21 cellular contexts compared by ENCODE assay signal in the genomic region with DNA sequence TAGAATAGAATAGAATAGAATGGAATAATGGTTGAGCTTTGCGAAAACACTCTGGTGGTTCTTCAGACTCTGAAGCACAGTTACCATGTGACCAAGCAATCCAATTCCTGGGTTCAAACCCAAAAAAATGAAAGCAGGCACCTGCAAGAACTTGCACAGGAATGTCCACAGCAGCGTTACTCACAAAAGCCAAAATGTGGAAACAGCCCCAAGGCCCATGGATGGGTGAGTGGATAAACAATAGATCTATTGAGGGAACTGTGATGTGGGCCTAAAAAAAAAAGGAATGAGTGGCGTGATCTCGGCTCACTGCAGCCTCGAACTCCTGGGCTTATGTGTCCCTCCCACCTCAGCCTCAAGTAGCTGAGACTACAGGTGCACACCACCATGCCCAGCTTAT. TPM values are rescaled to one million over a fixed set of nuclear protein-coding genes. Genes with fewer than 3 reads are reported as not detected.
A peak's percentile ranks its signal among the peaks of the same experiment; 100 is the strongest.
DNase-seq lines count a peak whose midpoint lies in the region; ATAC-seq, FAIRE-seq and TF ChIP-seq lines count a peak whose summit lies in the region.
"Had no signal": no experiment of that assay in that cellular context is flagged by ENCODE, and none has a peak within 500 bp of the region (broad histone marks: within the 10 kb centered on the region; RNA-seq: fewer than 3 reads in every experiment).

No MANE protein-coding gene starts in this region.

- no peaks in the 10 kb centered on the region for H3K79me2 ChIP-seq in mammary epithelial cell (ENCODE audit: insufficient read depth, low read length)
- no peaks in the 10 kb centered on the region for H3K79me2 ChIP-seq in keratinocyte (ENCODE audit: control insufficient read depth, insufficient read depth, low read length)

- no peak overlapping the region for H3K4me3 ChIP-seq in mammary epithelial cell (replicated peaks in 1 of 3; ENCODE audit: insufficient read depth in 1 of 3, low read depth in 2 of 3, low read length in 3 of 3)
- no peak overlapping the region for H3K4me3 ChIP-seq in keratinocyte (ENCODE audit: control insufficient read depth in 2 of 3, extremely low read depth in 1 of 3, insufficient read depth in 2 of 3, low read depth in 1 of 3, low read length in 3 of 3)
- H3K4me3 ChIP-seq in A673 (ENCODE audit: low read depth, low read length, poor library complexity, severe bottlenecking), result no peak overlapping the region
- H3K4me3 ChIP-seq: BLaER1, GM12878, GM23248 had no signal

- no peak overlapping the region for H2AFZ ChIP-seq in mammary epithelial cell (ENCODE audit: low read depth, low read length)
- no peak overlapping the region for H2AFZ ChIP-seq in keratinocyte (ENCODE audit: control insufficient read depth, low read length)
- H2AFZ ChIP-seq: GM23248 had no signal

- H4K20me1 ChIP-seq in mammary epithelial cell (ENCODE audit: insufficient read depth, low read length) (no peaks in the 10 kb centered on the region), keratinocyte (ENCODE audit: control insufficient read depth, extremely low read depth, insufficient read depth, low read length) (no peaks in the 10 kb centered on the region)
- H4K20me1 ChIP-seq: BLaER1 had no signal

- H3K27me3 ChIP-seq in mammary epithelial cell (ENCODE audit: insufficient read depth, low read length) (no peaks in the 10 kb centered on the region), keratinocyte (ENCODE audit: control insufficient read depth, extremely low read depth, insufficient read depth, low read length) (peaks cover 36% of the 10 kb centered on the region), A673 (replicated peaks; ENCODE audit: insufficient read depth, low read depth, low read length, poor library complexity) (no peaks in the 10 kb centered on the region)

- H3K9me3 ChIP-seq in mammary epithelial cell (replicated peaks; ENCODE audit: insufficient read depth, low read length) (no peaks in the 10 kb centered on the region), keratinocyte (ENCODE audit: control insufficient read depth, low read depth, low read length) (no peaks in the 10 kb centered on the region), A673 (ENCODE audit: low read depth, low read length, poor library complexity, severe bottlenecking) (no peaks in the 10 kb centered on the region)
- H3K9me3 ChIP-seq: BLaER1, Caco-2 had no signal

- TF ChIP-seq CTCF in mammary epithelial cell (conservative IDR thresholded peaks at IDR 0.05 in 1 of 2, IDR thresholded peaks at IDR 0.05 in 1 of 2; ENCODE audit: extremely low read depth in 1 of 2, insufficient read depth in 1 of 2, low read depth in 1 of 2, low read length in 2 of 2) (no peak), keratinocyte (optimal IDR thresholded peaks at IDR 0.05 in 1 of 3, IDR thresholded peaks at IDR 0.05 in 1 of 3, conservative IDR thresholded peaks at IDR 0.05 in 1 of 3; ENCODE audit: extremely low read depth in 1 of 3, insufficient read depth in 2 of 3, low read length in 3 of 3) (no peak), A673 (conservative IDR thresholded peaks at IDR 0.05; ENCODE audit: low read depth, low read length) (no peak)

- H3K36me3 ChIP-seq in mammary epithelial cell (ENCODE audit: insufficient read depth, low read length) (no peaks in the 10 kb centered on the region), keratinocyte (ENCODE audit: control insufficient read depth in 2 of 2, extremely low read depth in 1 of 2, insufficient read depth in 2 of 2, low read length in 2 of 2) (no peaks in the 10 kb centered on the region), A673 (ENCODE audit: insufficient read depth, low read length, poor library complexity, severe bottlenecking) (no peaks in the 10 kb centered on the region)
- H3K36me3 ChIP-seq: BLaER1 had no signal

- CTCF ChIA-PET in mammary epithelial cell (lab: Charles Lee; ENCODE audit: low non-redundant PET), result no interaction called here
- CTCF ChIA-PET in A673 (lab: Charles Lee), result interaction anchor here (0.6 kb wide), 1 partner anchor 173 kb away, joined by 6 read pairs; no protein-coding TSS in a partner anchor

- H3K9me1 ChIP-seq in keratinocyte (ENCODE audit: control insufficient read depth, extremely low read depth, insufficient read depth, low read length), result no peaks in the 10 kb centered on the region

- POLR2A ChIA-PET in A673 (lab: Charles Lee; ENCODE audit: low non-redundant PET), result no interaction called here

- H3K4me2 ChIP-seq in mammary epithelial cell (ENCODE audit: insufficient read depth, low read depth, low read length) (no peak overlapping the region), keratinocyte (ENCODE audit: control insufficient read depth, extremely low read depth, insufficient read depth, low read depth, low read length) (no peak overlapping the region)

- no peak overlapping the region for H3K9ac ChIP-seq in mammary epithelial cell (ENCODE audit: insufficient read depth, low read length)
- no peak overlapping the region for H3K9ac ChIP-seq in keratinocyte (ENCODE audit: control insufficient read depth, extremely low read depth, insufficient read depth, low read length)
- H3K9ac ChIP-seq: BLaER1, GM23248 had no signal

- BruUV-seq in mammary epithelial cell (replicated peaks; lab: Mats Ljungman, UMichigan) (no TSS peak), A673 (replicated peaks; lab: Mats Ljungman, UMichigan) (no TSS peak)

- dilution Hi-C loops in mammary epithelial cell (cut with HindIII; ENCODE audit: low sequenced_read_pairs), result no loop called here
- dilution Hi-C loops in keratinocyte (cut with MboI; ENCODE audit: extremely low pct_ligation_motif_present, low sequenced_read_pairs), result no loop called here

- in situ Hi-C loops in SK-MEL-5 (cut with HindIII; ENCODE audit: low pct_unique_long_range_greater_than_20kb, low sequenced_read_pairs) (no loop called here), mammary epithelial cell (cut with MboI; ENCODE audit: low sequenced_read_pairs in 2 of 2) (no loop called here)

- intact Hi-C loops in mammary epithelial cell (cut with micrococcal nuclease) (loop anchor here (10.0 kb wide), 1 partner anchor 505 kb away; no protein-coding TSS in a partner anchor), A673 (cut with micrococcal nuclease; ENCODE audit: unreplicated experiment) (no loop called here)

- peak; percentile 58 for DNase-seq in SK-MEL-5 (ENCODE audit: low read depth, low spot score)
- peak; percentile 89 for DNase-seq in mammary epithelial cell
- peak; percentile 20 for DNase-seq in epithelial cell of prostate (ENCODE audit: low read depth, low spot score)
- DNase-seq in keratinocyte (ENCODE audit: low read depth, low spot score), result peak; percentile 67
- no peak for DNase-seq in A673 (ENCODE audit: low spot score)
- DNase-seq: Caco-2; CD4-positive, CD25-positive, alpha-beta regulatory T cell; CD8-positive, alpha-beta T cell; DMS 273 treated with DMSO at 0.1 percent for 48 hours; DMS79; EL; GDM1; GM23248; H7; HCEC 1CT had no signal

- peak overlapping the region; percentile 50 for H3K27ac ChIP-seq in mammary epithelial cell (ENCODE audit: insufficient read depth, low read depth, low read length)
- H3K27ac ChIP-seq in epithelial cell of prostate, result no peak overlapping the region
- no peak overlapping the region for H3K27ac ChIP-seq in keratinocyte (ENCODE audit: control insufficient read depth, insufficient read depth, low read length)
- no peak overlapping the region for H3K27ac ChIP-seq in A673 (ENCODE audit: low read depth, low read length, poor library complexity, severe bottlenecking)
- H3K27ac ChIP-seq: BLaER1, C4-2B, GM23248 had no signal

- FAIRE-seq in keratinocyte (lab: Jason Lieb, UNC), result peak; percentile 90
- FAIRE-seq: GM12878, GM19239, H1 had no signal

- ATAC-seq in HG03439 (IDR thresholded peaks at IDR 0.05; ENCODE audit: unreplicated experiment), result no peak
- ATAC-seq: CD8-positive, alpha-beta T cell; GM12878 had no signal

- H3K4me1 ChIP-seq in mammary epithelial cell (ENCODE audit: insufficient read depth, low read length) (peaks cover 14% of the 10 kb centered on the region), keratinocyte (ENCODE audit: control insufficient read depth, extremely low read depth, insufficient read depth, low read length) (peaks cover 10% of the 10 kb centered on the region), A673 (ENCODE audit: insufficient read depth, low read length, poor library complexity, severe bottlenecking) (peaks cover 8% of the 10 kb centered on the region)
- H3K4me1 ChIP-seq: Caco-2 had no signal

- WGBS in mammary epithelial cell (ENCODE audit: low coverage, missing lambda C conversion rate), result 2% methylated on average over 5 of the region's 5 CpGs

RNA-seq across cellular contexts. Expression of gene TMEM250, which starts 21.4 kb away (rescaled TPM):
- 42.5 and 43.0 TPM in 2 replicates for total RNA-seq in SK-MEL-5 (2014; rRNA removed; shearing (Covaris generic))
- 56.5 and 66.9 TPM in 2 replicates for polyA plus RNA-seq in SK-MEL-5 (2015; cell fraction: cytosol; rRNA removed)
- 25.1 and 31.7 TPM in 2 replicates for polyA plus RNA-seq in SK-MEL-5 (2015; cell fraction: nucleus; rRNA removed)
- total RNA-seq in mammary epithelial cell (10 to 100 TPM; 33.8 to 49.8 TPM), A673 (2021) (44.7 and 48.4 TPM in 2 replicates)
- polyA plus RNA-seq in mammary epithelial cell (27.9 TPM), keratinocyte (9.9 to 19.2 TPM (median 14.3 TPM) in 3 replicates)
- polyA minus RNA-seq in mammary epithelial cell (25.5 TPM), keratinocyte (10.9 to 20.6 TPM (median 12.1 TPM) in 3 replicates)
- polyA plus RNA-seq in keratinocyte (2011; ENCODE audit: low read depth), result 6.3 TPM
- polyA plus RNA-seq in keratinocyte (2011; cell fraction: cytosol; rRNA removed), result 7.3 and 16.1 TPM in 2 replicates
- 11.8 and 16.3 TPM in 2 replicates for polyA plus RNA-seq in keratinocyte (2011; cell fraction: nucleus; rRNA removed)
- polyA plus RNA-seq in keratinocyte (2012; ENCODE audit: low replicate concordance), result 15.1 and 29.8 TPM in 2 replicates
- 46.0 TPM for polyA minus RNA-seq in keratinocyte (2011; cell fraction: cytosol; rRNA and poly(A)+ RNA removed)
- polyA minus RNA-seq in keratinocyte (2011; cell fraction: nucleus; rRNA and poly(A)+ RNA removed), result 12.1 and 13.0 TPM in 2 replicates

RNA-seq across cellular contexts. Expression of gene NACC2, which starts 45.0 kb away (rescaled TPM):
- total RNA-seq in SK-MEL-5 (2014; rRNA removed; shearing (Covaris generic)), result 38.2 and 38.7 TPM in 2 replicates
- polyA plus RNA-seq in SK-MEL-5 (2015; cell fraction: cytosol; rRNA removed), result 55.0 and 71.3 TPM in 2 replicates
- polyA plus RNA-seq in SK-MEL-5 (2015; cell fraction: nucleus; rRNA removed), result 57.3 and 71.6 TPM in 2 replicates
- 10 to 100 TPM; 14.1 to 27.3 TPM for total RNA-seq in mammary epithelial cell
- polyA plus RNA-seq in mammary epithelial cell, result 6.7 TPM
- 13.1 TPM for polyA minus RNA-seq in mammary epithelial cell
- 4.6 to 7.4 TPM (median 6.6 TPM) in 3 replicates for polyA plus RNA-seq in keratinocyte
- polyA plus RNA-seq in keratinocyte (2011; ENCODE audit: low read depth), result 2.4 TPM
- polyA plus RNA-seq in keratinocyte (2011; cell fraction: cytosol; rRNA removed), result 3.9 and 7.6 TPM in 2 replicates
- 16.1 and 18.5 TPM in 2 replicates for polyA plus RNA-seq in keratinocyte (2011; cell fraction: nucleus; rRNA removed)
- polyA plus RNA-seq in keratinocyte (2012; ENCODE audit: low replicate concordance), result 3.7 and 10.0 TPM in 2 replicates
- polyA minus RNA-seq in keratinocyte, result 10.5 to 18.5 TPM (median 14.2 TPM) in 3 replicates
- 28.0 TPM for polyA minus RNA-seq in keratinocyte (2011; cell fraction: cytosol; rRNA and poly(A)+ RNA removed)
- 20.9 and 22.5 TPM in 2 replicates for polyA minus RNA-seq in keratinocyte (2011; cell fraction: nucleus; rRNA and poly(A)+ RNA removed)
- total RNA-seq in A673 (2021), result 19.5 and 22.7 TPM in 2 replicates
